Comparison of ENCODE assay signal across 2 cellular contexts in the genomic region with DNA sequence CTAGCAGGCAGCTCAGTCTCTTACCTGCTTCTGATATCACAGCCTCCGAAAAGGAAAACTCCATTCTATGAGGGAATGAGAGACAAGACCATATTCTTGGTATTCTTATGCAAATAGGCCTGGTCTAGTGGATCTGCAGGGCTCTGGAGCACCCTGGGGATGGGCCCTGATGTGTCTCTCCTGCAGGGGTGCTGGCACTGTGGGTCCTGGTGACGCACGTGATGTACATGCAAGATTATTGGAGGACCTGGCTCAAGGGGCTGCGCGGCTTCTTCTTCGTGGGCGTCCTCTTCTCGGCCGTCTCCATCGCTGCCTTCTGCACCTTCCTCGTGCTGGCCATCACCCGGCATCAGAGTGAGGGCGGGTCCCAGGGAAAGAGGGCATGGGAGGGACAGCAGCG.
TF ChIP-seq lines count a peak whose summit lies in the region.

No MANE protein-coding gene starts in this region.

TF ChIP-seq in SK-N-SH treated with all-trans-retinoic acid at 6 μM for 48 hours, 23 proteins besides CTCF, POLR2A, EP300 and RAD21 (continued from another document):
- TF ChIP-seq TSHZ2 (CRISPR knock-in tag; IDR thresholded peaks at IDR 0.05) (no peak), ZC3H10 (CRISPR knock-in tag; IDR thresholded peaks at IDR 0.05) (no peak), CSRNP3 (CRISPR knock-in tag; IDR thresholded peaks at IDR 0.05) (no peak), OSR1 (CRISPR knock-in tag; IDR thresholded peaks at IDR 0.05) (no peak), RARB (CRISPR knock-in tag; IDR thresholded peaks at IDR 0.05) (no peak), BACH2 (CRISPR knock-in tag; IDR thresholded peaks at IDR 0.05; ENCODE audit: borderline replicate concordance) (no peak), ZNF8 (CRISPR knock-in tag; IDR thresholded peaks at IDR 0.05) (no peak), SNAI2 (CRISPR knock-in tag; IDR thresholded peaks at IDR 0.05) (no peak), CSDC2 (CRISPR knock-in tag; IDR thresholded peaks at IDR 0.05) (no peak), GLIS3 (CRISPR knock-in tag; IDR thresholded peaks at IDR 0.05) (no peak), ZNF565 (CRISPR knock-in tag; conservative IDR thresholded peaks at IDR 0.05; ENCODE audit: low read depth) (no peak), ZNF70 (CRISPR knock-in tag; IDR thresholded peaks at IDR 0.05) (no peak), ISL1 (CRISPR knock-in tag; IDR thresholded peaks at IDR 0.05) (no peak), PPARA (CRISPR knock-in tag; IDR thresholded peaks at IDR 0.05; ENCODE audit: borderline replicate concordance) (no peak), TCF4 (CRISPR knock-in tag; IDR thresholded peaks at IDR 0.05; ENCODE audit: borderline replicate concordance) (no peak)
- TF ChIP-seq, protein P1, sequence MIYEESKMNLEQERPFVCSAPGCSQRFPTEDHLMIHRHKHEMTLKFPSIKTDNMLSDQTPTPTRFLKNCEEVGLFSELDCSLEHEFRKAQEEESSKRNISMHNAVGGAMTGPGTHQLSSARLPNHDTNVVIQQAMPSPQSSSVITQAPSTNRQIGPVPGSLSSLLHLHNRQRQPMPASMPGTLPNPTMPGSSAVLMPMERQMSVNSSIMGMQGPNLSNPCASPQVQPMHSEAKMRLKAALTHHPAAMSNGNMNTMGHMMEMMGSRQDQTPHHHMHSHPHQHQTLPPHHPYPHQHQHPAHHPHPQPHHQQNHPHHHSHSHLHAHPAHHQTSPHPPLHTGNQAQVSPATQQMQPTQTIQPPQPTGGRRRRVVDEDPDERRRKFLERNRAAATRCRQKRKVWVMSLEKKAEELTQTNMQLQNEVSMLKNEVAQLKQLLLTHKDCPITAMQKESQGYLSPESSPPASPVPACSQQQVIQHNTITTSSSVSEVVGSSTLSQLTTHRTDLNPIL (CRISPR knock-in tag; IDR thresholded peaks at IDR 0.05; ENCODE audit: low read depth) = no peak

TF ChIP-seq in SK-N-SH, 30 proteins besides CTCF, POLR2A, EP300 and RAD21 (continued from another document):
- TF ChIP-seq FOSL2 (IDR thresholded peaks at IDR 0.05; ENCODE audit: borderline replicate concordance, low read depth) = no peak
